ENCODE assay signal across 1 cellular context in genomic region chr19:56120371-56121179, GRCh38.
TF ChIP-seq lines count a peak whose summit lies in the region.

No MANE protein-coding gene starts in this region.

TF ChIP-seq in HepG2, 621 proteins besides CTCF, POLR2A, EP300 and RAD21 (continued from another document and continues in another):
- no peak for TF ChIP-seq ZBTB39 (CRISPR knock-in tag; IDR thresholded peaks at IDR 0.05)
- no peak for TF ChIP-seq MTERF4 (CRISPR knock-in tag; IDR thresholded peaks at IDR 0.05)
- TF ChIP-seq HDAC1 (CRISPR knock-in tag; IDR thresholded peaks at IDR 0.05): peak; percentile 88
- TF ChIP-seq ZNF556 (CRISPR knock-in tag; IDR thresholded peaks at IDR 0.05; ENCODE audit: borderline replicate concordance): no peak
- no peak for TF ChIP-seq TBX3 (IDR thresholded peaks at IDR 0.05; ENCODE audit: borderline replicate concordance)
- TF ChIP-seq HOXA7 (CRISPR knock-in tag; IDR thresholded peaks at IDR 0.05): no peak
- no peak for TF ChIP-seq PAWR (CRISPR knock-in tag; IDR thresholded peaks at IDR 0.05; ENCODE audit: borderline replicate concordance)
- peak; percentile 91 for TF ChIP-seq KDM2A (CRISPR knock-in tag; IDR thresholded peaks at IDR 0.05; ENCODE audit: borderline replicate concordance, low read depth)
- TF ChIP-seq NFAT5 (CRISPR knock-in tag; IDR thresholded peaks at IDR 0.05): no peak
- TF ChIP-seq ZNF34 (CRISPR knock-in tag; IDR thresholded peaks at IDR 0.05; ENCODE audit: borderline replicate concordance): no peak
- peak; percentile 88; the same call in 1 of the 2 replicates for TF ChIP-seq ZNF576 (CRISPR knock-in tag; IDR thresholded peaks at IDR 0.05)
- no peak for TF ChIP-seq ZFP62 (CRISPR knock-in tag; IDR thresholded peaks at IDR 0.05)
- TF ChIP-seq MNT (IDR thresholded peaks at IDR 0.05): peak; percentile 75
- TF ChIP-seq CREB1 (IDR thresholded peaks at IDR 0.05): 0 out of 2 replicates have a peak, but pooled peaks have one; percentile 14
- TF ChIP-seq CREB1 (CRISPR knock-in tag; IDR thresholded peaks at IDR 0.05): no peak
- peak; percentile 26; the same call in 1 of the 2 replicates for TF ChIP-seq DR1 (CRISPR knock-in tag; IDR thresholded peaks at IDR 0.05)
- TF ChIP-seq CREM (IDR thresholded peaks at IDR 0.05): peak; percentile 45; the same call in 1 of the 2 replicates
- TF ChIP-seq CREM (CRISPR knock-in tag; IDR thresholded peaks at IDR 0.05): peak; percentile 56; the same call in 1 of the 2 replicates
- TF ChIP-seq CENPX (CRISPR knock-in tag; IDR thresholded peaks at IDR 0.05): no peak
- TF ChIP-seq ZNF431 (CRISPR knock-in tag; IDR thresholded peaks at IDR 0.05; ENCODE audit: borderline replicate concordance, low read depth): peak; percentile 63; the same call in 1 of the 2 replicates
- peak; percentile 75 for TF ChIP-seq MXD1 (CRISPR knock-in tag; IDR thresholded peaks at IDR 0.05)
- no peak for TF ChIP-seq ZBTB8A (CRISPR knock-in tag; IDR thresholded peaks at IDR 0.05; ENCODE audit: borderline replicate concordance, low read depth)
- TF ChIP-seq ZNF567 (CRISPR knock-in tag; IDR thresholded peaks at IDR 0.05; ENCODE audit: borderline replicate concordance): 0 out of 2 replicates have a peak, but pooled peaks have one; percentile 60
- peak; percentile 77 for TF ChIP-seq NCOA2 (CRISPR knock-in tag; IDR thresholded peaks at IDR 0.05)
- TF ChIP-seq CREB3 (CRISPR knock-in tag; IDR thresholded peaks at IDR 0.05): no peak
- TF ChIP-seq ZNF670 (CRISPR knock-in tag; IDR thresholded peaks at IDR 0.05; ENCODE audit: borderline replicate concordance): peak; percentile 62
- TF ChIP-seq PRPF4 (IDR thresholded peaks at IDR 0.05; ENCODE audit: low read depth, low read length, poor library complexity, severe bottlenecking): no peak
- TF ChIP-seq ETS1 (CRISPR knock-in tag; IDR thresholded peaks at IDR 0.05): 0 out of 2 replicates have a peak, but pooled peaks have one; percentile 14
- TF ChIP-seq RXRB (CRISPR knock-in tag; IDR thresholded peaks at IDR 0.05; ENCODE audit: borderline replicate concordance): peak; percentile 83; the same call in 1 of the 2 replicates
- no peak for TF ChIP-seq ZNF329 (CRISPR knock-in tag; IDR thresholded peaks at IDR 0.05; ENCODE audit: low read depth)
- no peak for TF ChIP-seq PRDM4 (CRISPR knock-in tag; IDR thresholded peaks at IDR 0.05; ENCODE audit: borderline replicate concordance)
- 0 out of 2 replicates have a peak, but pooled peaks have one; percentile 52 for TF ChIP-seq KMT2A (CRISPR knock-in tag; IDR thresholded peaks at IDR 0.05)
- TF ChIP-seq ZNF841 (CRISPR knock-in tag; IDR thresholded peaks at IDR 0.05; ENCODE audit: borderline replicate concordance): 0 out of 2 replicates have a peak, but pooled peaks have one; percentile 49
- peak; percentile 53; the same call in 1 of the 2 replicates for TF ChIP-seq ZNF362 (CRISPR knock-in tag; IDR thresholded peaks at IDR 0.05; ENCODE audit: borderline replicate concordance)
- TF ChIP-seq CREBL2 (CRISPR knock-in tag; IDR thresholded peaks at IDR 0.05; ENCODE audit: borderline replicate concordance): 0 out of 2 replicates have a peak, but pooled peaks have one; percentile 31
- no peak for TF ChIP-seq ZBTB3 (CRISPR knock-in tag; IDR thresholded peaks at IDR 0.05; ENCODE audit: borderline replicate concordance, low read depth)
- TF ChIP-seq IRF1 (CRISPR knock-in tag; IDR thresholded peaks at IDR 0.05; ENCODE audit: low read depth): no peak
